Comparison of ENCODE assay signal across 26 cellular contexts in the genomic region with DNA sequence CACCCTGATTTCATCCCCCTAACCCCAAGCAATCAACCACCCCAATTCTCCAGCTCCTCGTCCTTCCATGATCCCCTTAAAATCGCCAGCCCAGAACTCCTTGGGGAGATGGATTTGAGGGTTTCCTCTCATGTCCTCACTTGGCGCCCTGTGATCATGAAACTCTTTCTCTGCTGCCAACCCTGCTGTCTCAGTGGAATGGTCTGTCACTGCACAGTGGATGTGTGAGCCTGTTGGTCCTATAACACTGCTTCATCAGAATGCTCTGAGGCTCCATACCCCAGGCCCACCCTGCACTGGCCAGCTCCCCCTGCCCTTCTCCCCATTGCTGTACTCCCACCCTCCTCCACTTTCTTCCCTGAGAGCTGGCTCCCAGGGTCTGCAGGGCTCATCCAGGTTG.
"Had no signal": no experiment of that assay in that cellular context is flagged by ENCODE, and none has a peak within 500 bp of the region (broad histone marks: within the 10 kb centered on the region; RNA-seq: fewer than 3 reads in every experiment).

No MANE protein-coding gene starts in this region.

- H3K27ac Mint-ChIP-seq: activated B cell treated with CpG ODN at 0.5 μM for 24 hours; activated CD4-positive, alpha-beta T cell treated with anti-CD3 and anti-CD28 coated beads, Interleukin-2, amount 10 ng/mL, durations not matched to agents 24 days and 14 days; activated CD8-positive, alpha-beta T cell treated with anti-CD3 and anti-CD28 coated beads, Interleukin-2, amount 10 ng/mL, durations not matched to agents 7 days and 5 days; brain; nephron; T-helper 17 cell had no signal

- H3K9me3 ChIP-seq: pancreas, psoas muscle, thyroid gland, upper lobe of right lung had no signal

- H3K4me1 ChIP-seq: thyroid gland had no signal

- H3K27ac ChIP-seq: pancreas, psoas muscle, right atrium auricular region, thyroid gland, upper lobe of right lung had no signal

- FAIRE-seq: endothelial cell of umbilical vein, pancreas had no signal

- H3K4me3 ChIP-seq: pancreas, psoas muscle, right atrium auricular region, thyroid gland, upper lobe of right lung had no signal

- H3K27me3 ChIP-seq: pancreas, right atrium auricular region, thyroid gland, upper lobe of right lung had no signal

- H3K9me3 Mint-ChIP-seq: activated B cell treated with CpG ODN at 0.5 μM for 24 hours; activated naive CD4-positive, alpha-beta T cell treated with anti-CD3 and anti-CD28 coated beads, Interleukin-2, amount 50 U/mL, for 24 hours had no signal

- H3K36me3 ChIP-seq: pancreas, right atrium auricular region, thyroid gland, upper lobe of right lung had no signal

- H3K27me3 Mint-ChIP-seq: activated naive CD4-positive, alpha-beta T cell treated with anti-CD3 and anti-CD28 coated beads, Interleukin-2, amount 50 U/mL, for 24 hours; T-helper 17 cell had no signal

- H3K4me3 Mint-ChIP-seq: activated B cell treated with CpG ODN at 0.5 μM for 24 hours; activated CD4-positive, alpha-beta T cell treated with anti-CD3 and anti-CD28 coated beads, Interleukin-2, amount 10 ng/mL, durations not matched to agents 24 days and 14 days; activated CD8-positive, alpha-beta T cell treated with anti-CD3 and anti-CD28 coated beads, Interleukin-2, amount 10 ng/mL, durations not matched to agents 7 days and 5 days; activated naive CD4-positive, alpha-beta T cell treated with anti-CD3 and anti-CD28 coated beads, Interleukin-2, amount 50 U/mL, for 24 hours; brain; nephron; T-helper 17 cell had no signal

- ATAC-seq: activated CD8-positive, alpha-beta T cell treated with anti-CD3 and anti-CD28 coated beads, Interleukin-2, amount 10 ng/mL, durations not matched to agents 7 days and 5 days; esophagus mucosa; left ventricle myocardium superior; pancreas; psoas muscle; stimulated activated naive CD8-positive, alpha-beta T cell treated with anti-CD3 and anti-CD28 coated beads, Interleukin-15, Interleukin-2, amounts not matched to agents 100 U/mL and 50 U/mL, for 24 hours; T-helper 17 cell had no signal

- H3K36me3 Mint-ChIP-seq: activated naive CD4-positive, alpha-beta T cell treated with anti-CD3 and anti-CD28 coated beads, Interleukin-2, amount 50 U/mL, for 24 hours; brain had no signal

- DNase-seq: activated B cell treated with CpG ODN at 0.5 μM for 24 hours; activated CD4-positive, alpha-beta T cell treated with anti-CD3 and anti-CD28 coated beads, Interleukin-2, amount 10 ng/mL, durations not matched to agents 24 days and 14 days; activated CD8-positive, alpha-beta T cell treated with anti-CD3 and anti-CD28 coated beads, Interleukin-2, amount 10 ng/mL, durations not matched to agents 7 days and 5 days; activated gamma-delta T cell; aorta; caudate nucleus; effector memory CD4-positive, alpha-beta T cell; foreskin melanocyte; glutamatergic neuron; hippocampal formation; left ventricle myocardium superior; psoas muscle; stimulated activated CD4-positive, alpha-beta T cell treated with anti-CD3 and anti-CD28 coated beads, Interleukin-12 subunit alpha, Interleukin-12 subunit beta, amount 100 ng/mL, for 4 hours; stimulated activated CD4-positive, alpha-beta T cell treated with anti-CD3 and anti-CD28 coated beads, Interleukin-4, amount 100 ng/mL, for 4 hours; stimulated activated naive CD8-positive, alpha-beta T cell treated with anti-CD3 and anti-CD28 coated beads, Interleukin-15, Interleukin-2, amounts not matched to agents 100 U/mL and 50 U/mL, for 24 hours; SW 1271; T-helper 17 cell; thyroid gland; upper lobe of right lung had no signal
